In genomic region chr16:57283956-57284205, GRCh38 we compare ENCODE assay signal across 1 cellular context.
TF ChIP-seq lines count a peak whose summit lies in the region.

No MANE protein-coding gene starts in this region.

TF ChIP-seq in H1, 55 proteins besides CTCF, POLR2A, EP300 and RAD21:
- TF ChIP-seq SUZ12 (IDR thresholded peaks at IDR 0.05; ENCODE audit: low read length), result peak; percentile 69; the same call in 1 of the 2 replicates
- TF ChIP-seq SP4 (IDR thresholded peaks at IDR 0.05; ENCODE audit: low read length), result no peak
- TF ChIP-seq CREB1 (IDR thresholded peaks at IDR 0.05), result no peak
- peak; percentile 73 for TF ChIP-seq EZH2 (IDR thresholded peaks at IDR 0.05; ENCODE audit: low read depth, low read length, severe bottlenecking)
- peak; percentile 26 for TF ChIP-seq RNF2 (IDR thresholded peaks at IDR 0.05; ENCODE audit: borderline replicate concordance, low read depth, low read length, missing control alignments, poor library complexity, severe bottlenecking)
